ENCODE assay signal across 8 cellular contexts in the genomic region with DNA sequence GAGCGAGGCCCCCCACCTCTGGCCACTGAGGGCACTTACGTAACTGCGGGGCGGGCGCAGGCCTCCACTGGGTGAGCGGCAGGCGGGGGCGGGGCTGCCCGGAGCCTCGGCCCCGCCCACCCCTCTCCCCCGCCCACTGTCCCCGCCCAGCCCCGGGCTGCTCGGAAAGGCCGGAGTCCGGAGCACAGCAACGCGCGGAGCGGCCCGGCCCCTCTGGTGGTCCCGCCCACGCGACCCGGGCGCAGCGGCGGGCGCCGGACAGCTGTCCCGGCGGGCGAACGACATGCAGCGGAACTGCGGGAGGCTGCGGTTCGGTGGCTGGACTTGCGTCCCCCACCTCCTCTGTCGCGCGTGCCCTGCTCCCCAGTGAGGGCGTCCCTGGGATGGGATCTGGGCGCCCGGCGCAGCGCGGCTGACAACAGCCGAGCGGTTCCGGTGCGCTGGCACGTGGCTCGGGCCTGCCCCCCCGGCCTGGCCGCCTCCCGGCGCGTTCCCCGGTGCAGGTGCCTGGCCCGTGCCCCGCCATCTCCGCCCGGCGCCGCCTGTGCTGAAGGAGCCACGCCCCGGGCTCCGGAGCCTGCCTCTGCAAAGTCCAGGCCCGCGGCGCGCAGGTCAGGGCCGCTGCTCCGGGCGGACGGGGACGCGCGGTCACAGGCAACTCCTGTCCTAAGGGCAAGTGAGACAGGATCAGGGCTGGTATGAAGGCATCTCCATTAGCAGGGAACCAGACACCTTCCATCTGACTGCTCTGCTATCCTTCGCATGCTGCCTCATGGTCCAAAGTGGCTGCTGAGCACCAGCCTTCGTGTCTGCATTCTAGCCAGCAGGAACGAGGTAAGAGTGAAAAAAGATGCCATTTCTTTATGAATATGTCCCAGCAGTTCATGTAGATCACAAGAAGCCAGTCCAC. TPM values are rescaled to one million over a fixed set of nuclear protein-coding genes. Genes with fewer than 3 reads are reported as not detected.
DNase-seq lines count a peak whose midpoint lies in the region; ATAC-seq, FAIRE-seq and TF ChIP-seq lines count a peak whose summit lies in the region.

No MANE protein-coding gene starts in this region.

- TF ChIP-seq CTCF in H1 (IDR thresholded peaks at IDR 0.05; ENCODE audit: control extremely low read depth in 1 of 3, insufficient read depth in 1 of 3, low read depth in 1 of 3, low read length in 3 of 3) (no peak), mucosa of descending colon (IDR thresholded peaks at IDR 0.05) (no peak)

- TF ChIP-seq RAD21 in H1 (IDR thresholded peaks at IDR 0.05 in 1 of 2, conservative IDR thresholded peaks at IDR 0.05 in 1 of 2; ENCODE audit: low read depth in 2 of 2, low read length in 2 of 2): no peak

- WGBS in H1 (ENCODE audit: extremely low coverage in 1 of 2, insufficient coverage in 1 of 2, insufficient read length in 1 of 2, insufficient replicate concordance in 2 of 2, low coverage in 1 of 2, low lambda C conversion rate in 2 of 2, missing lambda C conversion rate in 1 of 2), 2 experiments: 16% methylated on average over 35 of the region's 84 CpGs; no CpG with 5 or more reads in 1 of the 2 experiments

- no peak overlapping the region for H4K91ac ChIP-seq in H1 (replicated peaks; ENCODE audit: insufficient read length, low read length)

- no peak overlapping the region for H2BK15ac ChIP-seq in H1 (ENCODE audit: low read length)

- no peak overlapping the region for H2BK5ac ChIP-seq in H1 (ENCODE audit: low read depth, low read length)

- H3K14ac ChIP-seq in H1 (ENCODE audit: insufficient read length): no peak overlapping the region

- no peak overlapping the region for H2AK5ac ChIP-seq in H1 (ENCODE audit: low read depth, low read length)

- peaks cover 0 to 5% of the 10 kb centered on the region in 2 experiments for H4K20me1 ChIP-seq in H1 (replicated peaks in 1 of 2; ENCODE audit: control insufficient read depth in 1 of 2, insufficient read depth in 2 of 2, low read length in 2 of 2)

- no peak for FAIRE-seq in H1 (lab: Jason Lieb, UNC)
- FAIRE-seq in HTR-8/SVneo (lab: Jason Lieb, UNC): no peak

- no peaks in the 10 kb centered on the region for H3K79me1 ChIP-seq in H1 (ENCODE audit: low read depth, low read length)

- no peak overlapping the region for H2BK120ac ChIP-seq in H1 (replicated peaks; ENCODE audit: low read depth, low read length)

- no peak overlapping the region for H3K18ac ChIP-seq in H1 (ENCODE audit: extremely low read depth, low read length)

- POLR2A ChIA-PET in H1 (lab: Charles Lee; ENCODE audit: partially characterized antibody): interaction anchor here (1.5 to 2.3 kb wide), 2 partner anchors 23 kb away, joined by 5 to 9 read pairs; no protein-coding TSS in a partner anchor

- H3K4ac ChIP-seq in H1 (replicated peaks; ENCODE audit: insufficient read length, low read depth, low read length): no peak overlapping the region

- no peak for TF ChIP-seq EP300 in H1 (IDR thresholded peaks at IDR 0.05; ENCODE audit: borderline replicate concordance in 1 of 2, low read depth in 2 of 2, low read length in 2 of 2)

- CTCF ChIA-PET in H1 (lab: Charles Lee; ENCODE audit: partially characterized antibody): interaction anchor here (1.2 to 2.0 kb wide), 5 partner anchors 29 to 459 kb away, joined by 3 to 8 read pairs (median 6); no protein-coding TSS in a partner anchor

- no peak overlapping the region for H2BK12ac ChIP-seq in H1 (ENCODE audit: low read depth, low read length)

- no peak overlapping the region for H3K27ac ChIP-seq in H1 (ENCODE audit: low read depth, low read length)

- no peak for TF ChIP-seq POLR2A in H1 (IDR thresholded peaks at IDR 0.05; ENCODE audit: control extremely low read depth in 1 of 2, low read depth in 2 of 2, low read length in 2 of 2)

- no peak overlapping the region for H3K9ac ChIP-seq in H1 (replicated peaks in 1 of 4; ENCODE audit: extremely low read depth in 1 of 4, low read depth in 3 of 4, low read length in 3 of 4)

- H4K5ac ChIP-seq in H1 (ENCODE audit: insufficient read length, low read depth, low read length): no peak overlapping the region

- H2BK20ac ChIP-seq in H1 (ENCODE audit: low read length): no peak overlapping the region

- H3K23me2 ChIP-seq in H1 (ENCODE audit: low read depth, low read length): peaks cover 8% of the 10 kb centered on the region

- no peaks in the 10 kb centered on the region for H3K9me3 ChIP-seq in H1 (ENCODE audit: insufficient read depth in 2 of 2, low read depth in 1 of 2, low read length in 1 of 2)
- H3K9me3 ChIP-seq in mucosa of descending colon: peaks cover 3% of the 10 kb centered on the region

- H3K27me3 ChIP-seq in H1 (replicated peaks in 1 of 4; ENCODE audit: control insufficient read depth in 3 of 4, extremely low read depth in 1 of 4, insufficient read depth in 3 of 4, low read length in 3 of 4): peaks cover 0 to 11% (median 7%) of the 10 kb centered on the region in 4 experiments; a peak in 4 of 7 replicates

- DNase-seq in DMS 273 (lab: John Stamatoyannopoulos, UW; ENCODE audit: unreplicated experiment) (peak; percentile 87), NCI-H2227 (lab: John Stamatoyannopoulos, UW; ENCODE audit: unreplicated experiment) (peak; percentile 86), H1 (ENCODE audit: low read depth in 1 of 2, low spot score in 2 of 2) (peak in 1 of 2 experiments; percentile 94), mucosa of descending colon (peak; percentile 31 to 40 (median 35)), NOMO-1 treated with dmso at 0.1 percent for 144 hours (lab: John Stamatoyannopoulos, UW; ENCODE audit: unreplicated experiment) (no peak), HTR-8/SVneo (ENCODE audit: insufficient read length, low spot score) (no peak), GF-D8 (lab: John Stamatoyannopoulos, UW) (no peak)

- H3K23ac ChIP-seq in H1 (ENCODE audit: insufficient read length): no peak overlapping the region

- intact Hi-C loops in mucosa of descending colon (cut with DNase I, micrococcal nuclease): no loop called here

- H3K56ac ChIP-seq in H1 (replicated peaks; ENCODE audit: insufficient read length, low read depth, low read length): no peak overlapping the region

- H3K79me2 ChIP-seq in H1 (ENCODE audit: control insufficient read depth in 1 of 2, insufficient read depth in 2 of 2, low read length in 2 of 2): no peaks in the 10 kb centered on the region

- H3K36me3 ChIP-seq in H1 (ENCODE audit: control insufficient read depth in 2 of 4, insufficient read depth in 4 of 4, low read length in 3 of 4) (no peaks in the 10 kb centered on the region), mucosa of descending colon (ENCODE audit: low read depth) (no peaks in the 10 kb centered on the region)

- H2AFZ ChIP-seq in H1 (ENCODE audit: low read length): peak overlapping the region; percentile 59

- peak overlapping the region; percentile 68 to 81 (median 69) for H3K4me3 ChIP-seq in H1 (ENCODE audit: extremely low read depth in 1 of 4, insufficient read depth in 2 of 4, low read depth in 3 of 4, low read length in 4 of 4)
- H3K4me3 ChIP-seq in mucosa of descending colon: no peak overlapping the region

- H3K4me1 ChIP-seq in H1 (replicated peaks in 1 of 4; ENCODE audit: control insufficient read depth in 3 of 4, insufficient read depth in 4 of 4, low read length in 3 of 4) (peaks cover 0 to 4% (median 1%) of the 10 kb centered on the region in 4 experiments; a peak in 4 of 7 replicates), mucosa of descending colon (ENCODE audit: low read depth) (no peaks in the 10 kb centered on the region)

- H4K8ac ChIP-seq in H1 (ENCODE audit: extremely low read depth, insufficient read depth, low read length): peak overlapping the region; percentile 26; the same call in 1 of the 2 replicates

- H3K4me2 ChIP-seq in H1 (ENCODE audit: insufficient read depth in 1 of 2, low read depth in 2 of 2, low read length in 2 of 2): peak overlapping the region; percentile 82 to 90

- ATAC-seq in mucosa of descending colon (peak; percentile 59), GM21576 (IDR thresholded peaks at IDR 0.05; ENCODE audit: unreplicated experiment) (no peak)

TF ChIP-seq in H1, 55 proteins besides CTCF, POLR2A, EP300 and RAD21 (continues in another document):
- peak; percentile 70; the same call in 1 of the 2 replicates for TF ChIP-seq RBBP5 (IDR thresholded peaks at IDR 0.05; ENCODE audit: borderline replicate concordance, low read depth, low read length)
- TF ChIP-seq, protein P1, sequence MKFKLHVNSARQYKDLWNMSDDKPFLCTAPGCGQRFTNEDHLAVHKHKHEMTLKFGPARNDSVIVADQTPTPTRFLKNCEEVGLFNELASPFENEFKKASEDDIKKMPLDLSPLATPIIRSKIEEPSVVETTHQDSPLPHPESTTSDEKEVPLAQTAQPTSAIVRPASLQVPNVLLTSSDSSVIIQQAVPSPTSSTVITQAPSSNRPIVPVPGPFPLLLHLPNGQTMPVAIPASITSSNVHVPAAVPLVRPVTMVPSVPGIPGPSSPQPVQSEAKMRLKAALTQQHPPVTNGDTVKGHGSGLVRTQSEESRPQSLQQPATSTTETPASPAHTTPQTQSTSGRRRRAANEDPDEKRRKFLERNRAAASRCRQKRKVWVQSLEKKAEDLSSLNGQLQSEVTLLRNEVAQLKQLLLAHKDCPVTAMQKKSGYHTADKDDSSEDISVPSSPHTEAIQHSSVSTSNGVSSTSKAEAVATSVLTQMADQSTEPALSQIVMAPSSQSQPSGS (IDR thresholded peaks at IDR 0.05; ENCODE audit: low read length): no peak
- peak; percentile 71 for TF ChIP-seq SP1 (IDR thresholded peaks at IDR 0.05; ENCODE audit: low read depth, low read length)

RNA-seq across cellular contexts. Expression of a gene that starts 21.8 kb away (rescaled TPM):
- 3.9 and 4.4 TPM in 2 replicates for total RNA-seq in H1 (2021; fragmentation: NEBNext Ultra II Directional; extraction: Animal tissue kit (Norgen Biotek cat#: 25700))
- 2.5 and 2.7 TPM in 2 replicates for polyA plus RNA-seq in H1 (2011; rRNA removed)
- polyA plus RNA-seq in H1 (2011; cell fraction: cytosol; rRNA removed): 4.6 TPM
- polyA plus RNA-seq in H1 (2011; cell fraction: nucleus; rRNA removed): 6.6 TPM
- 3.2 to 4.2 TPM (median 3.3 TPM) in 4 replicates for polyA plus RNA-seq in H1 (2012, experiment 1 of 2)
- polyA plus RNA-seq in H1 (2012, experiment 2 of 2): 0.80 TPM
- 1.5 TPM for polyA plus RNA-seq in H1 (2013, experiment 1 of 2)
- 1.5 TPM for polyA plus RNA-seq in H1 (2013, experiment 2 of 2)
- 1.5 and 1.9 TPM in 2 replicates for polyA minus RNA-seq in H1 (2011; rRNA and poly(A)+ RNA removed)
- 3.4 TPM for polyA minus RNA-seq in H1 (2011; cell fraction: cytosol; rRNA and poly(A)+ RNA removed)
- polyA minus RNA-seq in H1 (2011; cell fraction: nucleus; rRNA and poly(A)+ RNA removed): 9.3 TPM
- total RNA-seq in mucosa of descending colon: 1 to 10 TPM in 1 of 3 donors, under 1 TPM in 1, not detected in 1; 0.63 to 2.1 TPM

RNA-seq across cellular contexts. Expression of a gene that starts 47.5 kb away (rescaled TPM):
- total RNA-seq in H1 (2021; fragmentation: NEBNext Ultra II Directional; extraction: Animal tissue kit (Norgen Biotek cat#: 25700)): 29.1 and 34.0 TPM in 2 replicates
- 43.1 and 55.7 TPM in 2 replicates for polyA plus RNA-seq in H1 (2011; rRNA removed)
- polyA plus RNA-seq in H1 (2011; cell fraction: cytosol; rRNA removed): 24.1 TPM
- polyA plus RNA-seq in H1 (2011; cell fraction: nucleus; rRNA removed): 61.1 TPM
- 24.6 to 36.6 TPM (median 30.1 TPM) in 4 replicates for polyA plus RNA-seq in H1 (2012, experiment 1 of 2)
- 30.5 TPM for polyA plus RNA-seq in H1 (2012, experiment 2 of 2)
- polyA plus RNA-seq in H1 (2013, experiment 1 of 2): 46.0 TPM
- 45.6 TPM for polyA plus RNA-seq in H1 (2013, experiment 2 of 2)
- polyA minus RNA-seq in H1 (2011; rRNA and poly(A)+ RNA removed): 30.6 and 54.0 TPM in 2 replicates
- 20.2 TPM for polyA minus RNA-seq in H1 (2011; cell fraction: cytosol; rRNA and poly(A)+ RNA removed)
- 24.3 TPM for polyA minus RNA-seq in H1 (2011; cell fraction: nucleus; rRNA and poly(A)+ RNA removed)
- 10 to 100 TPM in 2 of 3 donors, 1 to 10 TPM in 1; 5.8 to 39.2 (median 14.9) TPM for total RNA-seq in mucosa of descending colon

Comparison
In these comparisons a context has a peak if more than half of its experiments do, and no peak if none do; other contexts are left out.
1. DNase-seq: peak in DMS 273 (single experiment), NCI-H2227 (single experiment) and mucosa of descending colon (3 of 3); none in NOMO-1 treated with dmso at 0.1 percent for 144 hours (single experiment), HTR-8/SVneo (single experiment) and GF-D8 (single experiment).